Comparison of ENCODE assay signal across 12 cellular contexts in the genomic region with DNA sequence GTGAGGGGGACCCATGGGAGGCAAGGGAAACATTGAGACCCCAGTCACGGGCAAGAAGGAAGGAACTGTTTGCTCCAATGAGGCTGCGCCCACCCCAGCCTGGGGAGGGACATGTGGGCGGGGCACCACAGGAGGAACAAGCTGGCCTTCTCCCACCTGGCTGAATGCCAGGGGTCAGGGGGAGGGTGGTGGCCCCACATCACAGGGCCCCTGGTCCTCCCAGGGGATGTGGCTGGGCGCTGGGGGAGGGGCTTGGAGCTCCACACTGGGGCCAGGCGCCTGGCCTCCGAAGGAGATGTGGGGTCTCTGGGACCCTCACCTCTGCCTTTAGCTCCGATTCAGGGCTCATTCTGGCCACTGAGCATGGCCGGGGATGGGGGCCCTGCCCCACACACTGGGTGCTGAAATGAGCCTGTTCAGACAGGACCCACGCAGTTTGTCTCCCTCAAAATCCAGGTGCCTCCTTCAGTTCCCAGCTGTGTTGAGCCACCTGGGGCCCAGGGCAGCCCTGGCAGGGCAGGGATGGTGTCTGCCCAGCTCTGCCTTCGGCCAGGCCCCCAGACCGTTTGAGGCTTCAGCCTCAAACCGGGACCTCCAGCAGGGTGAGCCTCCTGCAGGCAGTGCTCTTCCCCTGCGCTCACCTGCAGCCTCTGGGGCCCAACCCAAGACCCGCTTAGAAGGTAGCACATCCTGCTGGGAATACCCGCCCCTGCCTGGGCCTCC. TPM values are rescaled to one million over a fixed set of nuclear protein-coding genes. Genes with fewer than 3 reads are reported as not detected.
DNase-seq lines count a peak whose midpoint lies in the region; ATAC-seq and TF ChIP-seq lines count a peak whose summit lies in the region.
"Had no signal": no experiment of that assay in that cellular context is flagged by ENCODE, and none has a peak within 500 bp of the region (broad histone marks: within the 10 kb centered on the region; RNA-seq: fewer than 3 reads in every experiment).

No MANE protein-coding gene starts in this region.

- no peak overlapping the region for H3K4me3 ChIP-seq in Jurkat, Clone E6-1 (ENCODE audit: low read length)
- no peak overlapping the region for H3K4me3 ChIP-seq in effector memory CD4-positive, alpha-beta T cell (ENCODE audit: insufficient read depth, low read depth, low read length, poor library complexity, severe bottlenecking)

- intact Hi-C loops in activated naive CD4-positive, alpha-beta T cell treated with anti-CD3 and anti-CD28 coated beads for 36 hours (cut with micrococcal nuclease): no loop called here

- H3K36me3 ChIP-seq in effector memory CD4-positive, alpha-beta T cell (ENCODE audit: control insufficient read depth, insufficient read depth, low read length): no peaks in the 10 kb centered on the region

- DNase-seq in DMS53 treated with DMSO at 0.1 percent for 48 hours (lab: John Stamatoyannopoulos, UW; ENCODE audit: unreplicated experiment) (peak; percentile 56), mesothelial cell of epicardium (ENCODE audit: low spot score in 2 of 2, unreplicated experiment in 2 of 2) (no peak), Kasumi-1 (lab: John Stamatoyannopoulos, UW) (no peak), COLO829 (ENCODE audit: low spot score) (no peak)
- DNase-seq in Jurkat, Clone E6-1 (ENCODE audit: low read depth, low spot score): peak; percentile 42
- DNase-seq in activated naive CD4-positive, alpha-beta T cell treated with anti-CD3 and anti-CD28 coated beads for 36 hours: peak; percentile 70
- no peak for DNase-seq in effector memory CD4-positive, alpha-beta T cell
- DNase-seq: HFFc6, MM.1S, T-helper 9 cell had no signal

- H3K27me3 ChIP-seq in effector memory CD4-positive, alpha-beta T cell (replicated peaks; ENCODE audit: control insufficient read depth, insufficient read depth, low read length, poor library complexity, severe bottlenecking): no peaks in the 10 kb centered on the region

- H3K9me3 ChIP-seq in effector memory CD4-positive, alpha-beta T cell (ENCODE audit: control insufficient read depth, low read length): no peaks in the 10 kb centered on the region

- H3K36me3 Mint-ChIP-seq in activated naive CD4-positive, alpha-beta T cell treated with anti-CD3 and anti-CD28 coated beads for 36 hours (ENCODE audit: low read depth): no peaks in the 10 kb centered on the region
- H3K36me3 Mint-ChIP-seq in mesothelial cell of epicardium: no peaks in the 10 kb centered on the region

- no peaks in the 10 kb centered on the region for H3K4me1 ChIP-seq in effector memory CD4-positive, alpha-beta T cell (ENCODE audit: control insufficient read depth, insufficient read depth, low read length, poor library complexity, severe bottlenecking)
- H3K4me1 ChIP-seq: parathyroid adenoma had no signal

- no peaks in the 10 kb centered on the region for H3K9me3 Mint-ChIP-seq in activated naive CD4-positive, alpha-beta T cell treated with anti-CD3 and anti-CD28 coated beads for 36 hours
- H3K9me3 Mint-ChIP-seq in mesothelial cell of epicardium: no peaks in the 10 kb centered on the region
- H3K9me3 Mint-ChIP-seq: HFFc6 had no signal

- H3K27ac Mint-ChIP-seq in activated naive CD4-positive, alpha-beta T cell treated with anti-CD3 and anti-CD28 coated beads for 36 hours: no peak overlapping the region
- peak overlapping the region; percentile 12 for H3K27ac Mint-ChIP-seq in mesothelial cell of epicardium
- H3K27ac Mint-ChIP-seq: HFFc6 had no signal

- no peak for TF ChIP-seq CTCF in mesothelial cell of epicardium (IDR thresholded peaks at IDR 0.05; ENCODE audit: unreplicated experiment)

- CTCF ChIA-PET in activated naive CD4-positive, alpha-beta T cell treated with anti-CD3 and anti-CD28 coated beads for 36 hours (lab: Charles Lee): no interaction called here

- no peaks in the 10 kb centered on the region for H3K27me3 Mint-ChIP-seq in activated naive CD4-positive, alpha-beta T cell treated with anti-CD3 and anti-CD28 coated beads for 36 hours (ENCODE audit: low read depth)
- no peaks in the 10 kb centered on the region for H3K27me3 Mint-ChIP-seq in mesothelial cell of epicardium (ENCODE audit: low read depth)

- H3K27ac ChIP-seq in effector memory CD4-positive, alpha-beta T cell (ENCODE audit: insufficient read depth, low read length, poor library complexity, severe bottlenecking): no peak overlapping the region
- H3K27ac ChIP-seq: parathyroid adenoma had no signal

- peaks cover 6% of the 10 kb centered on the region for H3K4me1 Mint-ChIP-seq in activated naive CD4-positive, alpha-beta T cell treated with anti-CD3 and anti-CD28 coated beads for 36 hours (ENCODE audit: low read depth)
- H3K4me1 Mint-ChIP-seq in mesothelial cell of epicardium: peaks cover 25% of the 10 kb centered on the region

- H3K4me3 Mint-ChIP-seq in activated naive CD4-positive, alpha-beta T cell treated with anti-CD3 and anti-CD28 coated beads for 36 hours: no peak overlapping the region
- no peak overlapping the region for H3K4me3 Mint-ChIP-seq in mesothelial cell of epicardium
- H3K4me3 Mint-ChIP-seq: HFFc6 had no signal

- no peak for ATAC-seq in GM21619 (IDR thresholded peaks at IDR 0.05; ENCODE audit: unreplicated experiment)

RNA-seq across cellular contexts. Expression of a gene that starts 33.2 kb away (rescaled TPM):
- polyA plus RNA-seq in Jurkat, Clone E6-1 (2012; ENCODE audit: insufficient read depth, insufficient read length): 15.5 TPM
- total RNA-seq in activated naive CD4-positive, alpha-beta T cell treated with anti-CD3 and anti-CD28 coated beads for 36 hours: 10 to 100 TPM; 71.4 to 80.2 TPM
- 104 to 107 TPM (median 104 TPM) in 3 replicates for total RNA-seq in mesothelial cell of epicardium

Comparison
In these comparisons a context has a peak if more than half of its experiments do, and no peak if none do; other contexts are left out.
1. DNase-seq: peak in DMS53 treated with DMSO at 0.1 percent for 48 hours (single experiment), Jurkat, Clone E6-1 (single experiment) and activated naive CD4-positive, alpha-beta T cell treated with anti-CD3 and anti-CD28 coated beads for 36 hours (single experiment); none in mesothelial cell of epicardium (0 of 2), effector memory CD4-positive, alpha-beta T cell (0 of 3), Kasumi-1 (0 of 2) and COLO829 (single experiment).